ENCODE assay signal across 8 cellular contexts in genomic region chr14:74302634-74303569, GRCh38. TPM values are rescaled to one million over a fixed set of nuclear protein-coding genes. Genes with fewer than 3 reads are reported as not detected.
DNase-seq lines count a peak whose midpoint lies in the region; ATAC-seq lines count a peak whose summit lies in the region.

TSS of gene ABCD4 (minus strand) at chr14:74302934. CDS start at chr14:74302912, 22 bp downstream.

- H3K4me3 ChIP-seq in endocrine pancreas (ENCODE audit: control insufficient read depth, insufficient read depth, low read length) = peak within 1 kb of the TSS; percentile 96

- ATAC-seq in GM21360 (IDR thresholded peaks at IDR 0.05; ENCODE audit: unreplicated experiment) = peak; percentile 86

- in situ Hi-C loops in Caki2 (cut with HindIII; ENCODE audit: low pct_unique_long_range_greater_than_20kb, low sequenced_read_pairs) = no loop called here

- H3K9me3 ChIP-seq in endocrine pancreas (ENCODE audit: control insufficient read depth, low read length) = no peaks in the 10 kb centered on the region

- DNase-seq in Caki2 (ENCODE audit: low read depth) (peak; percentile 86), HT1080 (ENCODE audit: low read depth) (peak; percentile 91), NOMO-1 treated with dmso at 0.1 percent for 144 hours (lab: John Stamatoyannopoulos, UW; ENCODE audit: unreplicated experiment) (peak; percentile 86), mesenteric fat pad (ENCODE audit: low spot score) (peak; percentile 96)
- peak; percentile 71 to 82 (median 76) for DNase-seq in activated CD8-positive, alpha-beta memory T cell treated with anti-CD3 and anti-CD28 coated beads for 48 hours (ENCODE audit: low read depth in 2 of 3, low spot score in 2 of 3)
- DNase-seq in stimulated activated CD8-positive, alpha-beta memory T cell treated with anti-CD3 and anti-CD28 coated beads, Interleukin-15, amount 100 ng/mL, for 24 hours (ENCODE audit: low read depth) = peak; percentile 52

- H3K9ac ChIP-seq in endocrine pancreas (ENCODE audit: control insufficient read depth, insufficient read depth, low read length) = peak within 1 kb of the TSS; percentile 93

- no peaks in the 10 kb centered on the region for H3K27me3 ChIP-seq in endocrine pancreas (ENCODE audit: control insufficient read depth, insufficient read depth, low read length)

- peaks cover 4% of the 10 kb centered on the region for H3K4me1 ChIP-seq in endocrine pancreas (ENCODE audit: control insufficient read depth, insufficient read depth, low read length)

- peaks cover 4% of the 10 kb centered on the region for H3K36me3 ChIP-seq in endocrine pancreas (ENCODE audit: control insufficient read depth, insufficient read depth, low read length)

RNA-seq across cellular contexts. Expression of gene ABCD4, which starts in this region (rescaled TPM):
- 29.9 and 31.2 TPM in 2 replicates for total RNA-seq in Caki2 (2014; rRNA removed; shearing (Covaris generic); ENCODE audit: low replicate concordance)
- 22.9 and 25.3 TPM in 2 replicates for total RNA-seq in HT1080 (2014; rRNA removed; shearing (Covaris generic))
- 20.3 and 22.5 TPM in 2 replicates for polyA plus RNA-seq in HT1080 (2015; cell fraction: cytosol; rRNA removed)
- 104 TPM in 2 replicates for polyA plus RNA-seq in HT1080 (2015; cell fraction: nucleus; rRNA removed)
- total RNA-seq in mesenteric fat pad = 41.5 TPM

Comparison
In these comparisons a context has a peak if more than half of its experiments do, and no peak if none do; other contexts are left out.
1. Peak in every context shown above with its lines: DNase-seq, ATAC-seq and H3K4me3 ChIP-seq.